8 cellular contexts compared by ENCODE assay signal in genomic region chr12:9634177-9634803, GRCh38. TPM values are rescaled to one million over a fixed set of nuclear protein-coding genes. Genes with fewer than 3 reads are reported as not detected.
A peak's percentile ranks its signal among the peaks of the same experiment; 100 is the strongest.
DNase-seq lines count a peak whose midpoint lies in the region; ATAC-seq and TF ChIP-seq lines count a peak whose summit lies in the region.

No MANE protein-coding gene starts in this region.

- no peak overlapping the region for H3K4me3 ChIP-seq in RWPE2 (ENCODE audit: severe bottlenecking)
- no peak overlapping the region for H3K4me3 ChIP-seq in right atrium auricular region

- TF ChIP-seq CTCF in RWPE2 (IDR thresholded peaks at IDR 0.05; ENCODE audit: poor library complexity, severe bottlenecking) (peak; percentile 50), right atrium auricular region (IDR thresholded peaks at IDR 0.05) (peak; percentile 58 to 67)

- H3K27me3 ChIP-seq in RWPE2 (ENCODE audit: insufficient read depth, poor library complexity, severe bottlenecking) = no peaks in the 10 kb centered on the region
- no peaks in the 10 kb centered on the region for H3K27me3 ChIP-seq in right atrium auricular region

- H3K36me3 ChIP-seq in RWPE2 (ENCODE audit: low read depth) = no peaks in the 10 kb centered on the region
- H3K36me3 ChIP-seq in right atrium auricular region = no peaks in the 10 kb centered on the region

- H3K9me3 ChIP-seq in RWPE2 (ENCODE audit: severe bottlenecking) (no peaks in the 10 kb centered on the region), right atrium auricular region (no peaks in the 10 kb centered on the region)

- peaks cover 4% of the 10 kb centered on the region for H3K4me1 ChIP-seq in RWPE2 (ENCODE audit: insufficient read depth, poor library complexity, severe bottlenecking)
- H3K4me1 ChIP-seq in right atrium auricular region = no peaks in the 10 kb centered on the region

- no peak overlapping the region for H3K27ac ChIP-seq in RWPE2 (ENCODE audit: poor library complexity, severe bottlenecking)
- H3K27ac ChIP-seq in right atrium auricular region = no peak overlapping the region

- DNase-seq in Daoy (ENCODE audit: low read depth) = peak; percentile 5
- no peak for DNase-seq in RWPE2 (ENCODE audit: low spot score)
- peak; percentile 24 to 66 (median 60) for DNase-seq in activated naive CD4-positive, alpha-beta T cell (lab: John Stamatoyannopoulos, UW)
- no peak for DNase-seq in right atrium auricular region (ENCODE audit: low spot score)
- peak; percentile 64 to 79 (median 68) for DNase-seq in stimulated activated CD4-positive, alpha-beta T cell treated with anti-CD3 and anti-CD28 coated beads, Interleukin-1b, Interleukin-23, amount 100 ng/mL, for 24 hours (ENCODE audit: low read depth in 4 of 4, low spot score in 1 of 4)
- DNase-seq in hepatic stellate cell (ENCODE audit: low spot score) = no peak

- ATAC-seq in HG03108 (IDR thresholded peaks at IDR 0.05; ENCODE audit: unreplicated experiment) = peak; percentile 66
- ATAC-seq in RWPE2 (ENCODE audit: low read depth) = no peak
- ATAC-seq in GM19397 (IDR thresholded peaks at IDR 0.05; ENCODE audit: unreplicated experiment) = no peak

RNA-seq across cellular contexts. Expression of gene KLRB1, which starts 26.6 kb away (rescaled TPM):
- total RNA-seq in Daoy (2014; rRNA removed; shearing (Covaris generic)) = not detected in 2 replicates
- under 1 TPM in 1 of 2 donors, not detected in 1; 0.75 TPM for total RNA-seq in right atrium auricular region

RNA-seq across cellular contexts. Expression of gene CLEC2D, which starts 35.2 kb away (rescaled TPM):
- total RNA-seq in Daoy (2014; rRNA removed; shearing (Covaris generic)) = 0.34 and 0.39 TPM in 2 replicates
- total RNA-seq in right atrium auricular region = 1 to 10 TPM; 6.5 to 6.9 TPM

Comparison
In these comparisons a context has a peak if more than half of its experiments do, and no peak if none do; other contexts are left out.
1. DNase-seq: peak in Daoy (single experiment), activated naive CD4-positive, alpha-beta T cell (4 of 4) and stimulated activated CD4-positive, alpha-beta T cell treated with anti-CD3 and anti-CD28 coated beads, Interleukin-1b, Interleukin-23, amount 100 ng/mL, for 24 hours (4 of 4); none in RWPE2 (single experiment), right atrium auricular region (single experiment) and hepatic stellate cell (single experiment).